Comparison of ENCODE assay signal across 26 cellular contexts in genomic region chr7:56219017-56219416, GRCh38.
"Had no signal": no experiment of that assay in that cellular context is flagged by ENCODE, and none has a peak within 500 bp of the region (broad histone marks: within the 10 kb centered on the region; RNA-seq: fewer than 3 reads in every experiment).

No MANE protein-coding gene starts in this region.

- H3K4me3 Mint-ChIP-seq: stimulated activated effector memory CD8-positive, alpha-beta T cell treated with anti-CD3 and anti-CD28 coated beads, Interleukin-12 subunit alpha, Interleukin-12 subunit beta, amount 100 ng/mL, for 72 hours; stimulated activated memory B cell treated with anti-CD40 and anti-IgM and Interleukin-4, amounts not matched to agents 10 μg/mL and 1 μg/mL and 100 μg/mL, for 72 hours; stimulated activated naive B cell treated with anti-CD40 and anti-IgM and Interleukin-4, amounts not matched to agents 10 μg/mL and 1 μg/mL and 100 μg/mL, for 72 hours; stimulated activated naive CD8-positive, alpha-beta T cell treated with anti-CD3 and anti-CD28 coated beads, Interleukin-15, amount 100 ng/mL, for 72 hours; stimulated activated naive CD8-positive, alpha-beta T cell treated with anti-CD3 and anti-CD28 coated beads, Interleukin-15, Interleukin-2, amounts not matched to agents 100 ng/mL and 50 ng/mL, for 24 hours; type B pancreatic cell had no signal

- H3K27ac ChIP-seq: stomach, suprapubic skin, testis, thoracic aorta, thyroid gland, tibial artery, tibial nerve, transverse colon, upper lobe of right lung, uterus, vagina had no signal

- H3K36me3 ChIP-seq: stomach, suprapubic skin, thoracic aorta, thyroid gland, tibial artery, tibial nerve, transverse colon, upper lobe of right lung, uterus, vagina had no signal

- H3K4me3 ChIP-seq: stomach, suprapubic skin, testis, thoracic aorta, thyroid gland, tibial artery, tibial nerve, transverse colon, upper lobe of right lung, uterus, vagina had no signal

- H3K36me3 Mint-ChIP-seq: stimulated activated effector memory CD8-positive, alpha-beta T cell treated with anti-CD3 and anti-CD28 coated beads, Interleukin-12 subunit alpha, Interleukin-12 subunit beta, amount 100 ng/mL, for 72 hours; stimulated activated memory B cell treated with anti-CD40 and anti-IgM and Interleukin-4, amounts not matched to agents 10 μg/mL and 1 μg/mL and 100 μg/mL, for 72 hours; type B pancreatic cell had no signal

- H3K27me3 ChIP-seq: stomach, suprapubic skin, testis, thyroid gland, tibial artery, tibial nerve, transverse colon, upper lobe of right lung, uterus, vagina had no signal

- H3K4me1 ChIP-seq: stomach, suprapubic skin, testis, thyroid gland, tibial artery, tibial nerve, transverse colon, upper lobe of right lung, uterus, vagina had no signal

- DNase-seq: stimulated activated CD4-positive, alpha-beta T cell treated with anti-CD3 and anti-CD28 coated beads, Interleukin-2, amount 100 ng/mL, for 48 hours; stimulated activated CD4-positive, alpha-beta T cell treated with anti-CD3 and anti-CD28 coated beads, Interleukin-4, amount 100 ng/mL, for 1 hour; stimulated activated CD4-positive, alpha-beta T cell treated with anti-CD3 and anti-CD28 coated beads, Interleukin-4, amount 100 ng/mL, for 24 hours; stimulated activated CD4-positive, alpha-beta T cell treated with anti-CD3 and anti-CD28 coated beads, Interleukin-4, amount 100 ng/mL, for 4 hours; stimulated activated CD8-positive, alpha-beta memory T cell treated with anti-CD3 and anti-CD28 coated beads, Interleukin-4, amount 100 ng/mL, for 48 hours; stimulated activated naive B cell treated with anti-CD40 and anti-IgM and Interleukin-4, amounts not matched to agents 10 μg/mL and 1 μg/mL and 100 μg/mL, for 72 hours; stimulated activated naive CD4-positive, alpha-beta T cell; stimulated activated naive CD4-positive, alpha-beta T cell treated with Interleukin-2 at 50 U/mL for 16 hours; stimulated activated naive CD8-positive, alpha-beta T cell treated with anti-CD3 and anti-CD28 coated beads, Interleukin-15, amount 100 ng/mL, for 72 hours; stimulated activated naive CD8-positive, alpha-beta T cell treated with anti-CD3 and anti-CD28 coated beads, Interleukin-15, Interleukin-2, amounts not matched to agents 100 U/mL and 50 U/mL, for 24 hours; stomach; testis; transverse colon; trophoblast cell; upper lobe of right lung; uterus had no signal

- H3K27ac Mint-ChIP-seq: stimulated activated effector memory CD8-positive, alpha-beta T cell treated with anti-CD3 and anti-CD28 coated beads, Interleukin-12 subunit alpha, Interleukin-12 subunit beta, amount 100 ng/mL, for 72 hours; stimulated activated memory B cell treated with anti-CD40 and anti-IgM and Interleukin-4, amounts not matched to agents 10 μg/mL and 1 μg/mL and 100 μg/mL, for 72 hours; stimulated activated naive B cell treated with anti-CD40 and anti-IgM and Interleukin-4, amounts not matched to agents 10 μg/mL and 1 μg/mL and 100 μg/mL, for 72 hours; stimulated activated naive CD8-positive, alpha-beta T cell treated with anti-CD3 and anti-CD28 coated beads, Interleukin-15, amount 100 ng/mL, for 72 hours; stimulated activated naive CD8-positive, alpha-beta T cell treated with anti-CD3 and anti-CD28 coated beads, Interleukin-15, Interleukin-2, amounts not matched to agents 100 ng/mL and 50 ng/mL, for 24 hours; type B pancreatic cell had no signal

- H3K4me1 Mint-ChIP-seq: stimulated activated effector memory CD8-positive, alpha-beta T cell treated with anti-CD3 and anti-CD28 coated beads, Interleukin-12 subunit alpha, Interleukin-12 subunit beta, amount 100 ng/mL, for 72 hours; stimulated activated memory B cell treated with anti-CD40 and anti-IgM and Interleukin-4, amounts not matched to agents 10 μg/mL and 1 μg/mL and 100 μg/mL, for 72 hours; stimulated activated naive B cell treated with anti-CD40 and anti-IgM and Interleukin-4, amounts not matched to agents 10 μg/mL and 1 μg/mL and 100 μg/mL, for 72 hours; stimulated activated naive CD8-positive, alpha-beta T cell treated with anti-CD3 and anti-CD28 coated beads, Interleukin-15, amount 100 ng/mL, for 72 hours had no signal

- H3K9me3 ChIP-seq: testis, thoracic aorta, thyroid gland, transverse colon, upper lobe of right lung, uterus, vagina had no signal

- H3K27me3 Mint-ChIP-seq: stimulated activated memory B cell treated with anti-CD40 and anti-IgM and Interleukin-4, amounts not matched to agents 10 μg/mL and 1 μg/mL and 100 μg/mL, for 72 hours; stimulated activated naive B cell treated with anti-CD40 and anti-IgM and Interleukin-4, amounts not matched to agents 10 μg/mL and 1 μg/mL and 100 μg/mL, for 72 hours; stimulated activated naive CD8-positive, alpha-beta T cell treated with anti-CD3 and anti-CD28 coated beads, Interleukin-15, amount 100 ng/mL, for 72 hours; stimulated activated naive CD8-positive, alpha-beta T cell treated with anti-CD3 and anti-CD28 coated beads, Interleukin-15, Interleukin-2, amounts not matched to agents 100 ng/mL and 50 ng/mL, for 24 hours; type B pancreatic cell had no signal

- ATAC-seq: stimulated activated effector memory CD8-positive, alpha-beta T cell treated with anti-CD3 and anti-CD28 coated beads, Interleukin-12 subunit alpha, Interleukin-12 subunit beta, amount 100 ng/mL, for 72 hours; stimulated activated memory B cell treated with anti-CD40 and anti-IgM and Interleukin-4, amounts not matched to agents 10 μg/mL and 1 μg/mL and 100 μg/mL, for 72 hours; stimulated activated naive B cell treated with anti-CD40 and anti-IgM and Interleukin-4, amounts not matched to agents 10 μg/mL and 1 μg/mL and 100 μg/mL, for 72 hours; stimulated activated naive CD8-positive, alpha-beta T cell treated with anti-CD3 and anti-CD28 coated beads, Interleukin-15, amount 100 ng/mL, for 72 hours; stimulated activated naive CD8-positive, alpha-beta T cell treated with anti-CD3 and anti-CD28 coated beads, Interleukin-15, Interleukin-2, amounts not matched to agents 100 U/mL and 50 U/mL, for 24 hours; upper lobe of right lung had no signal
